14 cellular contexts compared by ENCODE assay signal in genomic region chr2:174243812-174244211, GRCh38. TPM values are rescaled to one million over a fixed set of nuclear protein-coding genes. Genes with fewer than 3 reads are reported as not detected.
DNase-seq lines count a peak whose midpoint lies in the region; ATAC-seq and TF ChIP-seq lines count a peak whose summit lies in the region.
"Had no signal": no experiment of that assay in that cellular context is flagged by ENCODE, and none has a peak within 500 bp of the region (broad histone marks: within the 10 kb centered on the region; RNA-seq: fewer than 3 reads in every experiment).

No MANE protein-coding gene starts in this region.

- no peak overlapping the region for H3K4me3 Mint-ChIP-seq in endodermal cell
- H3K4me3 Mint-ChIP-seq: CD8-positive, alpha-beta T cell had no signal

- peak overlapping the region; percentile 4 for H3K27ac Mint-ChIP-seq in endodermal cell
- H3K27ac Mint-ChIP-seq: CD8-positive, alpha-beta T cell had no signal

- no peak overlapping the region for H2AFZ ChIP-seq in DND-41 (ENCODE audit: low read depth, low read length)
- H2AFZ ChIP-seq in PC-3 (ENCODE audit: low read length), result no peak overlapping the region

- intact Hi-C loops in PC-3 (cut with micrococcal nuclease), result no loop called here
- intact Hi-C loops in esophagus muscularis mucosa (cut with DNase I), result no loop called here

- no peaks in the 10 kb centered on the region for H3K9me3 ChIP-seq in DND-41 (ENCODE audit: insufficient read depth, low read length, severe bottlenecking)
- no peaks in the 10 kb centered on the region for H3K9me3 ChIP-seq in PC-3 (ENCODE audit: low read length)
- no peaks in the 10 kb centered on the region for H3K9me3 ChIP-seq in endodermal cell (ENCODE audit: control insufficient read depth, low read length)
- H3K9me3 ChIP-seq in esophagus muscularis mucosa, result no peaks in the 10 kb centered on the region
- H3K9me3 ChIP-seq: BE2C, HAP-1 had no signal

- H3K79me2 ChIP-seq in DND-41 (ENCODE audit: insufficient read depth, low read length) (peaks cover 96% of the 10 kb centered on the region), PC-3 (ENCODE audit: low read length) (peaks cover 94% of the 10 kb centered on the region)

- no peak overlapping the region for H3K4me3 ChIP-seq in DND-41 (ENCODE audit: low read depth in 1 of 2, low read length in 2 of 2)
- H3K4me3 ChIP-seq in PC-3 (ENCODE audit: low read length), result no peak overlapping the region
- H3K4me3 ChIP-seq in endodermal cell (ENCODE audit: low read length), result no peak overlapping the region
- no peak overlapping the region for H3K4me3 ChIP-seq in esophagus muscularis mucosa
- H3K4me3 ChIP-seq: HAP-1 had no signal

- H3K27ac ChIP-seq in DND-41 (ENCODE audit: low read length), result no peak overlapping the region
- H3K27ac ChIP-seq in PC-3 (ENCODE audit: low read length), result no peak overlapping the region
- H3K27ac ChIP-seq in endodermal cell (ENCODE audit: low read depth, low read length), result no peak overlapping the region
- no peak overlapping the region for H3K27ac ChIP-seq in esophagus muscularis mucosa (replicated peaks in 1 of 4)
- H3K27ac ChIP-seq: C4-2B had no signal

- DNase-seq in DND-41 (no peak), PC-3 (no peak), endodermal cell (no peak), lung microvascular endothelial cell (ENCODE audit: low read depth in 2 of 2) (peak; percentile 20 to 55), esophagus muscularis mucosa (ENCODE audit: extremely low spot score) (no peak), DMS53 treated with DMSO at 0.1 percent for 48 hours (lab: John Stamatoyannopoulos, UW; ENCODE audit: unreplicated experiment) (no peak)
- DNase-seq: BE2C; CD8-positive, alpha-beta T cell; COR-L47; DMS153; IMR-90 had no signal

- TF ChIP-seq CTCF in DND-41 (IDR thresholded peaks at IDR 0.05; ENCODE audit: borderline replicate concordance, extremely low read depth, low read length, poor library complexity, severe bottlenecking) (no peak), PC-3 (conservative IDR thresholded peaks at IDR 0.05; ENCODE audit: low read depth, low read length) (no peak), endodermal cell (conservative IDR thresholded peaks at IDR 0.05) (no peak), esophagus muscularis mucosa (IDR thresholded peaks at IDR 0.05) (no peak)

- H3K27me3 ChIP-seq in DND-41 (ENCODE audit: insufficient read depth, low read length, poor library complexity) (no peaks in the 10 kb centered on the region), PC-3 (ENCODE audit: low read length) (no peaks in the 10 kb centered on the region), endodermal cell (ENCODE audit: control insufficient read depth, insufficient read depth, low read length, poor library complexity, severe bottlenecking) (no peaks in the 10 kb centered on the region), esophagus muscularis mucosa (no peaks in the 10 kb centered on the region)
- H3K27me3 ChIP-seq: BE2C had no signal

- no peak for TF ChIP-seq POLR2A in esophagus muscularis mucosa (IDR thresholded peaks at IDR 0.05; ENCODE audit: low read depth)

- CTCF ChIA-PET in PC-3 (lab: Charles Lee), result no interaction called here

- H3K36me3 ChIP-seq in DND-41 (ENCODE audit: insufficient read depth, low read length) (peaks cover 41% of the 10 kb centered on the region), PC-3 (ENCODE audit: low read depth, low read length) (peaks cover 31% of the 10 kb centered on the region), endodermal cell (ENCODE audit: control insufficient read depth, insufficient read depth, low read length) (peaks cover 41% of the 10 kb centered on the region), esophagus muscularis mucosa (peaks cover 9 to 22% (median 9%) of the 10 kb centered on the region in 4 donors)
- H3K36me3 ChIP-seq: BE2C had no signal

- H4K20me1 ChIP-seq in DND-41 (ENCODE audit: insufficient read depth, low read length) (peaks cover 37% of the 10 kb centered on the region), PC-3 (ENCODE audit: low read length) (peaks cover 17% of the 10 kb centered on the region)

- peak overlapping the region; percentile 13; the same call in 1 of the 2 replicates for H3K4me2 ChIP-seq in DND-41 (ENCODE audit: insufficient read depth, low read length)
- H3K4me2 ChIP-seq in PC-3 (ENCODE audit: low read length), result peak overlapping the region; percentile 8; the same call in 1 of the 2 replicates

- no peak for TF ChIP-seq EP300 in esophagus muscularis mucosa (IDR thresholded peaks at IDR 0.05)

- H3K36me3 Mint-ChIP-seq in endodermal cell (ENCODE audit: low read depth), result peaks cover 32% of the 10 kb centered on the region

- no peaks in the 10 kb centered on the region for H3K9me2 ChIP-seq in PC-3 (replicated peaks; ENCODE audit: low read length)

- H3K9me3 Mint-ChIP-seq in endodermal cell, result no peaks in the 10 kb centered on the region
- H3K9me3 Mint-ChIP-seq: CD8-positive, alpha-beta T cell had no signal

- ATAC-seq in DND-41 (ENCODE audit: insufficient read depth, low read depth) (no peak), PC-3 (no peak), GM18858 (IDR thresholded peaks at IDR 0.05; ENCODE audit: unreplicated experiment) (no peak)
- ATAC-seq: CD8-positive, alpha-beta T cell had no signal

- H3K27me3 Mint-ChIP-seq in endodermal cell (ENCODE audit: insufficient read depth), result peaks cover 2% of the 10 kb centered on the region

- no TSS peak for BruUV-seq in PC-3 (replicated peaks; lab: Mats Ljungman, UMichigan)

- peaks cover 9% of the 10 kb centered on the region for H3K4me1 Mint-ChIP-seq in endodermal cell

- H3F3A ChIP-seq in PC-3 (ENCODE audit: low read length, unreplicated experiment), result no peaks in the 10 kb centered on the region

- 97% methylated on average over 3 of the region's 3 CpGs; no CpG with 5 or more reads in 1 of the 2 experiments for WGBS in endodermal cell (ENCODE audit: insufficient coverage in 1 of 2, insufficient read length in 1 of 2), 2 experiments
- 82% methylated on average over 3 of the region's 3 CpGs for WGBS in esophagus muscularis mucosa

- POLR2A ChIA-PET in PC-3 (lab: Charles Lee; ENCODE audit: unreplicated experiment), result no interaction called here

- H3K9ac ChIP-seq in DND-41 (ENCODE audit: low read depth, low read length) (no peak overlapping the region), PC-3 (ENCODE audit: low read length) (no peak overlapping the region), endodermal cell (ENCODE audit: extremely low read depth, low read length, poor library complexity, severe bottlenecking) (no peak overlapping the region)

- peaks cover 46% of the 10 kb centered on the region for H3K4me1 ChIP-seq in DND-41 (ENCODE audit: insufficient read depth, low read length)
- peaks cover 11% of the 10 kb centered on the region for H3K4me1 ChIP-seq in PC-3 (ENCODE audit: insufficient read depth, low read length)
- no peaks in the 10 kb centered on the region for H3K4me1 ChIP-seq in endodermal cell (ENCODE audit: control insufficient read depth, insufficient read depth, low read length)
- H3K4me1 ChIP-seq in esophagus muscularis mucosa, result peaks cover 6 to 20% (median 14%) of the 10 kb centered on the region in 4 donors
- H3K4me1 ChIP-seq: BE2C had no signal

RNA-seq across cellular contexts. Expression of gene OLA1, which starts 4.5 kb away (rescaled TPM):
- total RNA-seq in PC-3 (2014; rRNA removed) (154 and 182 TPM in 2 replicates), endodermal cell (100 to 1,000 TPM; 127 to 181 TPM), lung microvascular endothelial cell (45.0 and 70.4 TPM in 2 replicates), esophagus muscularis mucosa (10 to 100 TPM; 54.2 to 62.7 (median 60.1) TPM)
- 159 TPM for polyA plus RNA-seq in endodermal cell (2013, experiment 1 of 2)
- 163 TPM for polyA plus RNA-seq in endodermal cell (2013, experiment 2 of 2)

Comparison
In these comparisons a context has a peak if more than half of its experiments do, and no peak if none do; other contexts are left out.
1. DNase-seq: peak in lung microvascular endothelial cell (2 of 2); none in DND-41 (single experiment), PC-3 (single experiment), endodermal cell (single experiment), esophagus muscularis mucosa (single experiment) and DMS53 treated with DMSO at 0.1 percent for 48 hours (single experiment).